Comparison of ENCODE assay signal across 8 cellular contexts in the genomic region with DNA sequence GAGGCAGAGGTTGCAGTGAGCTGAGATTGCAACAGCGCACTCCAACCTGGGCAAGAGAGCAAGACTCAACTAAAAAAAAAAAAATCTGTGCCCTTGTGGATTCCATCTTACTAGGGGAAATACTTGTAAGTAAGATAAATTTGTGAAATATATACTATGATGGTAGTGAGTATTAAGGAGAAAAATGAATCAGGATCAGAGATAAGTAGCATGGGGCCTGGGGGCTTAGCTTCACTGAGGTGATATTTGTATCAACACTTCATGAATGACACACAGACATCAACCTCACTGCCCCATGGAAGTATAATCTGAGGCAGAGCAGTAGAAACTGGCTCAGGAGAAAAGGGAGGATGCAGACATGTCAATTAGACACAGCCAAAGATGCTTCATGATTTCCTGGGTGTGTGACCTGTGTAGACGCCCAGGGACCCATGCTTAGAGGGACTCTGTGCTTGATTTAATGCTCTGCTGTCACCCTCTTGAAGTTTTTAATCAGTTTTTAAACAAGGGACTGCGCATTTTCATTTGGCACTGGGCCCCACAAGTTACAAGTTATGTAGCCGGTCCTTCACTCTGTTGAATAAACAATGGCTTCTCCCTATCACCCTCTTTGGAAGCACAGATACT. TPM values are rescaled to one million over a fixed set of nuclear protein-coding genes. Genes with fewer than 3 reads are reported as not detected.
A peak's percentile ranks its signal among the peaks of the same experiment; 100 is the strongest.
DNase-seq lines count a peak whose midpoint lies in the region; ATAC-seq and TF ChIP-seq lines count a peak whose summit lies in the region.

No MANE protein-coding gene starts in this region.

- H3K9me3 Mint-ChIP-seq in T-helper 2 cell treated with Interferon-gamma antibody and Interleukin-4, amounts not matched to agents 5 μg/mL and 100 μg/mL, for 36 hours: no peaks in the 10 kb centered on the region

- peak overlapping the region; percentile 19 to 36 for H3K4me3 ChIP-seq in gastroesophageal sphincter
- H3K4me3 ChIP-seq in thymus (ENCODE audit: low read length): peak overlapping the region; percentile 50

- H3K4me1 ChIP-seq in gastroesophageal sphincter (peaks cover 0 to 29% (median 8%) of the 10 kb centered on the region in 3 donors), thymus (ENCODE audit: control insufficient read depth, insufficient read depth, low read length) (peaks cover 7% of the 10 kb centered on the region)

- no peak for TF ChIP-seq CTCF in gastroesophageal sphincter (IDR thresholded peaks at IDR 0.05)

- H3K36me3 ChIP-seq in gastroesophageal sphincter: no peaks in the 10 kb centered on the region
- no peaks in the 10 kb centered on the region for H3K36me3 ChIP-seq in thymus (ENCODE audit: control insufficient read depth, insufficient read depth)

- H3K4me3 Mint-ChIP-seq in T-helper 2 cell treated with Interferon-gamma antibody and Interleukin-4, amounts not matched to agents 5 μg/mL and 100 μg/mL, for 36 hours: peak overlapping the region; percentile 74

- peak; percentile 8 for DNase-seq in activated naive CD4-positive, alpha-beta T cell treated with Interleukin-2 at 50 U/mL for 16 hours
- no peak for DNase-seq in activated naive CD4-positive, alpha-beta T cell treated with anti-CD3 and anti-CD28 coated beads, Interleukin-2, amount 50 U/mL, for 16 hours
- DNase-seq in T-helper 2 cell treated with Interferon-gamma antibody and Interleukin-4, amounts not matched to agents 5 μg/mL and 100 μg/mL, for 36 hours (ENCODE audit: low spot score): peak; percentile 32
- no peak for DNase-seq in stimulated activated naive CD4-positive, alpha-beta T cell (lab: John Stamatoyannopoulos, UW)
- DNase-seq in NCI-H748 (lab: John Stamatoyannopoulos, UW; ENCODE audit: unreplicated experiment): no peak

- TF ChIP-seq POLR2A in gastroesophageal sphincter (IDR thresholded peaks at IDR 0.05): no peak

- no peaks in the 10 kb centered on the region for H3K27me3 Mint-ChIP-seq in T-helper 2 cell treated with Interferon-gamma antibody and Interleukin-4, amounts not matched to agents 5 μg/mL and 100 μg/mL, for 36 hours (ENCODE audit: low read depth)

- peaks cover 53% of the 10 kb centered on the region for H3K4me1 Mint-ChIP-seq in T-helper 2 cell treated with Interferon-gamma antibody and Interleukin-4, amounts not matched to agents 5 μg/mL and 100 μg/mL, for 36 hours (ENCODE audit: low read depth)

- peak overlapping the region; percentile 96 for H3K27ac Mint-ChIP-seq in T-helper 2 cell treated with Interferon-gamma antibody and Interleukin-4, amounts not matched to agents 5 μg/mL and 100 μg/mL, for 36 hours

- no peaks in the 10 kb centered on the region for H3K36me3 Mint-ChIP-seq in T-helper 2 cell treated with Interferon-gamma antibody and Interleukin-4, amounts not matched to agents 5 μg/mL and 100 μg/mL, for 36 hours (ENCODE audit: low read depth)

- WGBS in gastroesophageal sphincter (ENCODE audit: low coverage in 1 of 2), 2 donors: 31 to 50% methylated on average over 3 to 4 of the region's 4 CpGs
- 60% methylated on average over 4 of the region's 4 CpGs for WGBS in thymus

- ATAC-seq in gastroesophageal sphincter: no peak
- no peak for ATAC-seq in GM19328 (IDR thresholded peaks at IDR 0.05; ENCODE audit: unreplicated experiment)

- H3K9me3 ChIP-seq in gastroesophageal sphincter: no peaks in the 10 kb centered on the region
- no peaks in the 10 kb centered on the region for H3K9me3 ChIP-seq in thymus (ENCODE audit: control insufficient read depth)

- peak overlapping the region; percentile 21 to 68 (median 48) for H3K27ac ChIP-seq in gastroesophageal sphincter
- H3K27ac ChIP-seq in thymus (ENCODE audit: low read depth): peak overlapping the region; percentile 90

- no peak for TF ChIP-seq EP300 in gastroesophageal sphincter (IDR thresholded peaks at IDR 0.05)

- H3K27me3 ChIP-seq in gastroesophageal sphincter (no peaks in the 10 kb centered on the region), thymus (ENCODE audit: control insufficient read depth, insufficient read depth) (no peaks in the 10 kb centered on the region)

RNA-seq across cellular contexts. Expression of a gene that starts 35.0 kb away (rescaled TPM):
- 100 to 1,000 TPM in 2 of 4 donors, 10 to 100 TPM in 2; 72.6 to 108 (median 97.8) TPM for total RNA-seq in gastroesophageal sphincter
- polyA plus RNA-seq in thymus: 162 TPM

RNA-seq across cellular contexts. Expression of a gene that starts 41.9 kb away (rescaled TPM):
- total RNA-seq in gastroesophageal sphincter: 10 to 100 TPM; 21.9 to 52.8 (median 39.2) TPM
- polyA plus RNA-seq in thymus: 75.4 TPM

RNA-seq across cellular contexts. Expression of a gene that starts 48.9 kb away (rescaled TPM):
- total RNA-seq in gastroesophageal sphincter: 100 to 1,000 TPM in 1 of 4 donors, 10 to 100 TPM in 3; 59.8 to 102 (median 73.9) TPM
- 13.4 TPM for polyA plus RNA-seq in thymus

Comparison
In these comparisons a context has a peak if more than half of its experiments do, and no peak if none do; other contexts are left out.
1. DNase-seq: peak in activated naive CD4-positive, alpha-beta T cell treated with Interleukin-2 at 50 U/mL for 16 hours (single experiment) and T-helper 2 cell treated with Interferon-gamma antibody and Interleukin-4, amounts not matched to agents 5 μg/mL and 100 μg/mL, for 36 hours (single experiment); none in activated naive CD4-positive, alpha-beta T cell treated with anti-CD3 and anti-CD28 coated beads, Interleukin-2, amount 50 U/mL, for 16 hours (single experiment), stimulated activated naive CD4-positive, alpha-beta T cell (0 of 6) and NCI-H748 (single experiment).